ENCODE assay signal across 2 cellular contexts in genomic region chr2:45852450-45853150, GRCh38.
A peak's percentile ranks its signal among the peaks of the same experiment; 100 is the strongest.
TF ChIP-seq lines count a peak whose summit lies in the region.

No MANE protein-coding gene starts in this region.

TF ChIP-seq in HEK293, 187 proteins besides CTCF, POLR2A, EP300 and RAD21 (continued from another document):
- TF ChIP-seq PATZ1 (tag by site-specific recombination; IDR thresholded peaks at IDR 0.05) (no peak), SCRT2 (tag by site-specific recombination; IDR thresholded peaks at IDR 0.05) (peak; percentile 60)

TF ChIP-seq in H1, 55 proteins besides CTCF, POLR2A, EP300 and RAD21 (continued from another document):
- TF ChIP-seq CHD7 (IDR thresholded peaks at IDR 0.05; ENCODE audit: insufficient replicate concordance, low read length) (no peak), FOSL1 (IDR thresholded peaks at IDR 0.05; ENCODE audit: insufficient read depth, low read depth, low read length) (no peak), RXRA (IDR thresholded peaks at IDR 0.05; ENCODE audit: insufficient read depth, low read depth, low read length) (no peak), BRCA1 (IDR thresholded peaks at IDR 0.05; ENCODE audit: low read depth, low read length) (no peak), POU5F1 (IDR thresholded peaks at IDR 0.05; ENCODE audit: low read depth, low read length) (no peak), POLR2AphosphoS5 (IDR thresholded peaks at IDR 0.05; ENCODE audit: low read depth, low read length) (no peak), CBX5 (IDR thresholded peaks at IDR 0.05; ENCODE audit: low read depth, low read length) (no peak), SIX5 (IDR thresholded peaks at IDR 0.05; ENCODE audit: low read depth, low read length) (no peak), GTF2F1 (IDR thresholded peaks at IDR 0.05; ENCODE audit: borderline replicate concordance, low read depth, low read length) (no peak), BCL11A (IDR thresholded peaks at IDR 0.05; ENCODE audit: low read depth in 2 of 2, low read length in 2 of 2) (no peak)
